Comparison of ENCODE assay signal across 20 cellular contexts in the genomic region with DNA sequence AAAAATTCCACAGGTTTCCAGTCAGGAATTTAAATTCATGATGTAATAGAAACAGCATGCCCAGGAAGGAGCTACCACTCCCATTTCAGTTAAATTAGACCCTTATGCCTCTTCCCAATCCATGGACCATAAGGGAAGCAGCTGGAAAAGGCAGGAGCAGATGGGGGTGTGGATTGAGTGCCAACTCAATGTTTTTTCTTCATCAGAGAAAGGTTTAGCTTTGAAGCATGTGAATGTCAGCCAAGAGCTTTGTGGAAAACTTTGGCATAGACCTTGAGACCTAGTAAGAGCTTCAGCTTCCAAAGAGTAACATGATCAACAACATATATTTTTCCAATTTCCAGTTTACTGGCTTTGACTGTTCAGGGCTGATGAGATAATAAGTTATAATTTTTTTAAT.
DNase-seq lines count a peak whose midpoint lies in the region; ATAC-seq and TF ChIP-seq lines count a peak whose summit lies in the region.
"Had no signal": no experiment of that assay in that cellular context is flagged by ENCODE, and none has a peak within 500 bp of the region (broad histone marks: within the 10 kb centered on the region; RNA-seq: fewer than 3 reads in every experiment).

No MANE protein-coding gene starts in this region.

- no peaks in the 10 kb centered on the region for H3K36me3 ChIP-seq in MM.1S (replicated peaks; ENCODE audit: insufficient read depth, low read length)

- in situ Hi-C loops in astrocyte of the cerebellum (cut with HindIII; ENCODE audit: low sequenced_read_pairs): no loop called here

- H3K4me3 ChIP-seq in astrocyte of the cerebellum (ENCODE audit: low read depth, low read length) (no peak overlapping the region), MM.1S (ENCODE audit: low read length) (no peak overlapping the region)

- no peak for ATAC-seq in GM18519 (IDR thresholded peaks at IDR 0.05; ENCODE audit: low FRiP score, unreplicated experiment)
- ATAC-seq: HCT116 had no signal

- DNase-seq in EL (peak; percentile 2), NCI-H1694 treated with DMSO at 0.1 percent for 48 hours (lab: John Stamatoyannopoulos, UW) (peak; percentile 53), astrocyte of the cerebellum (ENCODE audit: low read depth) (peak; percentile 22), fibroblast of the conjunctiva (ENCODE audit: low read depth) (peak; percentile 27), MM.1S (no peak)
- DNase-seq in activated CD4-positive, alpha-beta T cell treated with anti-CD3 and anti-CD28 coated beads for 4 hours: no peak
- DNase-seq: C1 segment of cervical spinal cord; CD8-positive, alpha-beta memory T cell; DND-41; GDM1; GOT3; IMR-90; NCI-H1048; NCI-H1436; NCI-H2029 treated with DMSO at 0.1 percent for 48 hours; NCI-H226; OCI-M1; Right ventricle myocardium superior had no signal

- H3K4me2 ChIP-seq in MM.1S (ENCODE audit: low read depth, low read length): no peak overlapping the region

- H3F3A ChIP-seq in MM.1S (ENCODE audit: insufficient read depth, low read length): no peaks in the 10 kb centered on the region

- H3K27ac ChIP-seq in MM.1S (ENCODE audit: low read length): no peak overlapping the region

- H3K9ac ChIP-seq in MM.1S (ENCODE audit: low read length): no peak overlapping the region

- H3K4me1 ChIP-seq in MM.1S (ENCODE audit: low read length): no peaks in the 10 kb centered on the region

- TF ChIP-seq CTCF in astrocyte of the cerebellum (IDR thresholded peaks at IDR 0.05; ENCODE audit: low read depth, low read length, missing control alignments) (no peak), MM.1S (IDR thresholded peaks at IDR 0.05; ENCODE audit: low read length) (no peak)

- H3K9me3 ChIP-seq in MM.1S (replicated peaks; ENCODE audit: insufficient read depth, low read length): no peaks in the 10 kb centered on the region

- no peaks in the 10 kb centered on the region for H3K27me3 ChIP-seq in MM.1S (replicated peaks; ENCODE audit: insufficient read depth, low read length)

- no peaks in the 10 kb centered on the region for H3K79me2 ChIP-seq in MM.1S (ENCODE audit: low read length)

- H2AFZ ChIP-seq in MM.1S (ENCODE audit: low read length): no peak overlapping the region

- H3K9me2 ChIP-seq in MM.1S (replicated peaks; ENCODE audit: insufficient read depth, low read length): no peaks in the 10 kb centered on the region

- H4K20me1 ChIP-seq in MM.1S (ENCODE audit: insufficient read depth, low read length): no peaks in the 10 kb centered on the region

Comparison
In these comparisons a context has a peak if more than half of its experiments do, and no peak if none do; other contexts are left out.
1. DNase-seq: peak in EL (single experiment), NCI-H1694 treated with DMSO at 0.1 percent for 48 hours (single experiment), astrocyte of the cerebellum (single experiment) and fibroblast of the conjunctiva (single experiment); none in activated CD4-positive, alpha-beta T cell treated with anti-CD3 and anti-CD28 coated beads for 4 hours (0 of 2) and MM.1S (single experiment).